1 cellular context compared by ENCODE assay signal in genomic region chr10:86968994-86969355, GRCh38.
TF ChIP-seq lines count a peak whose summit lies in the region.

No MANE protein-coding gene starts in this region.

TF ChIP-seq in H1, 55 proteins besides CTCF, POLR2A, EP300 and RAD21:
- TF ChIP-seq BCL11A (IDR thresholded peaks at IDR 0.05; ENCODE audit: low read depth in 2 of 2, low read length in 2 of 2) (no peak), CBX8 (IDR thresholded peaks at IDR 0.05; ENCODE audit: borderline replicate concordance, low read depth, low read length) (no peak), RXRA (IDR thresholded peaks at IDR 0.05; ENCODE audit: insufficient read depth, low read depth, low read length) (no peak), CHD7 (IDR thresholded peaks at IDR 0.05; ENCODE audit: insufficient replicate concordance, low read length) (no peak), CTBP2 (IDR thresholded peaks at IDR 0.05; ENCODE audit: borderline replicate concordance, insufficient read depth, insufficient read length, low read length) (no peak), HDAC2 (IDR thresholded peaks at IDR 0.05; ENCODE audit: borderline replicate concordance in 1 of 2, low read depth in 2 of 2, low read length in 2 of 2) (no peak), SP4 (IDR thresholded peaks at IDR 0.05; ENCODE audit: low read length) (no peak), GABPA (IDR thresholded peaks at IDR 0.05; ENCODE audit: borderline replicate concordance, insufficient read depth, low read length) (no peak), RBBP5 (IDR thresholded peaks at IDR 0.05; ENCODE audit: borderline replicate concordance, low read depth, low read length) (no peak), JUN (IDR thresholded peaks at IDR 0.05; ENCODE audit: low read depth, low read length) (no peak)
